10 cellular contexts compared by ENCODE assay signal in the genomic region with DNA sequence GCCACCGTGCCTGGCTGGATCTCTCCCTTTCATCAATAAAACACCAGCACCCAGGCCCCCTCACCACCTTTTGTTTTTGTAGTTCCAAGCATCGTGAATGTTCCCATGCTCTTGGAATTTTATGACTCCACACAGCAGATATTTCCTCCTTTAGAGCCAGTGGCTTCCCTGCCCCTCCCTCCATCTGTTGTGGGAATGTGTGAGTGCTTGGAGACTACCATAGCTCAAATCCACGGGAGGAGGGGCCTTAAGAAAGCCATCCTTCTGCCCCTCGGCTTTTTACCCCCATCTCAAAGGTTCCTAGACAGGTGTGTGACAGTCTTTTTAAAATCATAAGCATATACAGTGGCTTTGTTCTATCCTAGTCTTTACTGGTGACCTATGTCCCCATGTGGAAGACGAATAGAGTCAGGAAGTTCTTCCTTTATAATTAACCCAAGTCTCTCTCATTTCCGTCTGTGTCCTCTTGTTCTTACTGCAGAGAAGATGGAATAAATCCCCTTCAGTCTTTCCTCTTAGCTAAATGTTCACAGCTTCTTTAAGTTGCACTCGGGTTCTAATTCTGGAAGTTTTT. TPM values are rescaled to one million over a fixed set of nuclear protein-coding genes. Genes with fewer than 3 reads are reported as not detected.
DNase-seq lines count a peak whose midpoint lies in the region; ATAC-seq lines count a peak whose summit lies in the region.
"Had no signal": no experiment of that assay in that cellular context is flagged by ENCODE, and none has a peak within 500 bp of the region (broad histone marks: within the 10 kb centered on the region; RNA-seq: fewer than 3 reads in every experiment).

No MANE protein-coding gene starts in this region.

- no peaks in the 10 kb centered on the region for H3K27me3 ChIP-seq in stomach smooth muscle (ENCODE audit: control insufficient read depth in 1 of 2, insufficient read depth in 2 of 2, low read length in 2 of 2)

- no peaks in the 10 kb centered on the region for H3K36me3 ChIP-seq in stomach smooth muscle (ENCODE audit: control insufficient read depth in 2 of 2, insufficient read depth in 2 of 2, low read length in 2 of 2)

- H3K9me3 Mint-ChIP-seq in activated CD4-positive, alpha-beta memory T cell treated with anti-CD3 and anti-CD28 coated beads for 36 hours: no peaks in the 10 kb centered on the region
- no peaks in the 10 kb centered on the region for H3K9me3 Mint-ChIP-seq in activated naive CD4-positive, alpha-beta T cell treated with anti-CD3 and anti-CD28 coated beads, Interleukin-2, amount 50 U/mL, for 72 hours
- H3K9me3 Mint-ChIP-seq: central memory CD8-positive, alpha-beta T cell; memory B cell had no signal

- H3K4me1 ChIP-seq in stomach smooth muscle (ENCODE audit: control insufficient read depth, insufficient read depth, low read length): peaks cover 62% of the 10 kb centered on the region

- no peak overlapping the region for H3K27ac Mint-ChIP-seq in activated CD4-positive, alpha-beta memory T cell treated with anti-CD3 and anti-CD28 coated beads for 36 hours
- H3K27ac Mint-ChIP-seq in activated naive CD4-positive, alpha-beta T cell treated with anti-CD3 and anti-CD28 coated beads, Interleukin-2, amount 50 U/mL, for 72 hours: peak overlapping the region in 1 of 2 donors; percentile 43
- H3K27ac Mint-ChIP-seq: memory B cell had no signal

- CTCF ChIA-PET in activated CD4-positive, alpha-beta memory T cell treated with anti-CD3 and anti-CD28 coated beads for 36 hours (lab: Charles Lee): no interaction called here

- DNase-seq in HCEC 1CT (peak; percentile 72), left colon (peak; percentile 45 to 47), GOT3 (lab: John Stamatoyannopoulos, UW) (no peak)
- no peak for DNase-seq in activated CD4-positive, alpha-beta memory T cell treated with anti-CD3 and anti-CD28 coated beads for 36 hours
- DNase-seq in activated naive CD4-positive, alpha-beta T cell treated with anti-CD3 and anti-CD28 coated beads, Interleukin-2, amount 50 U/mL, for 72 hours (ENCODE audit: low spot score in 2 of 2): no peak

- no peak overlapping the region for H3K9ac ChIP-seq in stomach smooth muscle (ENCODE audit: low read length in 2 of 2)

- no peaks in the 10 kb centered on the region for H3K9me3 ChIP-seq in stomach smooth muscle (ENCODE audit: control insufficient read depth in 2 of 2, low read length in 2 of 2)

- H3K36me3 Mint-ChIP-seq in activated CD4-positive, alpha-beta memory T cell treated with anti-CD3 and anti-CD28 coated beads for 36 hours: no peaks in the 10 kb centered on the region
- H3K36me3 Mint-ChIP-seq in activated naive CD4-positive, alpha-beta T cell treated with anti-CD3 and anti-CD28 coated beads, Interleukin-2, amount 50 U/mL, for 72 hours: peaks cover 0 to 7% of the 10 kb centered on the region in 2 donors

- peak overlapping the region in 1 of 2 donors; percentile 30 for H3K4me3 ChIP-seq in stomach smooth muscle (ENCODE audit: low read length in 2 of 2)

- intact Hi-C loops in left colon (cut with DNase I, micrococcal nuclease): no loop called here
- intact Hi-C loops in activated CD4-positive, alpha-beta memory T cell treated with anti-CD3 and anti-CD28 coated beads for 36 hours (cut with micrococcal nuclease): no loop called here

- H3K27me3 Mint-ChIP-seq in activated CD4-positive, alpha-beta memory T cell treated with anti-CD3 and anti-CD28 coated beads for 36 hours: no peaks in the 10 kb centered on the region
- H3K27me3 Mint-ChIP-seq: central memory CD8-positive, alpha-beta T cell; memory B cell had no signal

- no peak overlapping the region for H3K4me3 Mint-ChIP-seq in activated CD4-positive, alpha-beta memory T cell treated with anti-CD3 and anti-CD28 coated beads for 36 hours
- H3K4me3 Mint-ChIP-seq: central memory CD8-positive, alpha-beta T cell; memory B cell had no signal

- H3K4me1 Mint-ChIP-seq in activated CD4-positive, alpha-beta memory T cell treated with anti-CD3 and anti-CD28 coated beads for 36 hours (ENCODE audit: low read depth): peaks cover 45% of the 10 kb centered on the region

- peak overlapping the region; percentile 99 for H3K27ac ChIP-seq in cingulate gyrus (ENCODE audit: low read depth, low read length)
- H3K27ac ChIP-seq in stomach smooth muscle (ENCODE audit: low read length): peak overlapping the region; percentile 41

- POLR2A ChIA-PET in activated CD4-positive, alpha-beta memory T cell treated with anti-CD3 and anti-CD28 coated beads for 36 hours (lab: Charles Lee): no interaction called here

- peak; percentile 66 for ATAC-seq in left colon
- no peak for ATAC-seq in GM21381 (IDR thresholded peaks at IDR 0.05; ENCODE audit: unreplicated experiment)
- no peak for ATAC-seq in activated naive CD4-positive, alpha-beta T cell treated with anti-CD3 and anti-CD28 coated beads, Interleukin-2, amount 50 U/mL, for 72 hours

RNA-seq across cellular contexts. Expression of gene YPEL2, which starts 47.3 kb away (rescaled TPM):
- total RNA-seq in left colon: 10 to 100 TPM; 25.8 to 27.2 TPM
- 1 to 10 TPM; 7.6 to 9.4 TPM for total RNA-seq in activated CD4-positive, alpha-beta memory T cell treated with anti-CD3 and anti-CD28 coated beads for 36 hours
- total RNA-seq in activated naive CD4-positive, alpha-beta T cell treated with anti-CD3 and anti-CD28 coated beads, Interleukin-2, amount 50 U/mL, for 72 hours: 1 to 10 TPM; 6.6 to 7.0 TPM

Comparison
In these comparisons a context has a peak if more than half of its experiments do, and no peak if none do; other contexts are left out.
1. DNase-seq: peak in HCEC 1CT (single experiment) and left colon (2 of 2); none in GOT3 (single experiment), activated CD4-positive, alpha-beta memory T cell treated with anti-CD3 and anti-CD28 coated beads for 36 hours (single experiment) and activated naive CD4-positive, alpha-beta T cell treated with anti-CD3 and anti-CD28 coated beads, Interleukin-2, amount 50 U/mL, for 72 hours (0 of 2).